In the genomic region with DNA sequence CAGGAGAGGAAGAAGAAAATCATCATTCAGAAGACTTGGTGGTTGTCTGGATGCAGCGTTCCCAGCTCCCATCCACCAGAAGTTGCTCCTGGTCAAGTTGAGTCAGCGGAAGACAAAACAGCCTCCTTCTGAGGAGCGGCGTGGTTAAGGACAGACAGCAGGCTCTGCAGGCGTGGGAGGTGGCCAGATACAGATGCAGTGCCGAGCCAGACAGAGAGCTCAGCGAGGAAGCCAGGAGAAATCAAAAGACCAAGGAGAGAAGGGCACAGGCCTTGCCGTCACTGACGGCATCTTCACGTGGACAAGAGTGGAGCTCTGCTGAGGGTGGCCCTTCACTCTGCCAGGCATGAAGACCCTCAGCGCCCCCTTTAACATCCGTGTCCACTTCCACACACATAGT, we compare ENCODE assay signal across 15 cellular contexts.
"Had no signal": no experiment of that assay in that cellular context is flagged by ENCODE, and none has a peak within 500 bp of the region (broad histone marks: within the 10 kb centered on the region; RNA-seq: fewer than 3 reads in every experiment).

No MANE protein-coding gene starts in this region.

- H3K4me3 ChIP-seq: gastroesophageal sphincter, mucosa of descending colon, stomach had no signal

- H3K4me1 ChIP-seq: gastroesophageal sphincter, stomach had no signal

- H3K36me3 ChIP-seq: gastroesophageal sphincter, stomach had no signal

- H3K4me1 Mint-ChIP-seq: naive thymus-derived CD8-positive, alpha-beta T cell had no signal

- H3K27me3 ChIP-seq: gastroesophageal sphincter, stomach had no signal

- DNase-seq: dermis blood vessel endothelial cell; erythroblast; glutamatergic neuron; islet precursor cell; mucosa of descending colon; naive thymus-derived CD8-positive, alpha-beta T cell; right cardiac atrium; small intestine; stimulated activated CD4-positive, alpha-beta T cell treated with anti-CD3 and anti-CD28 coated beads, Interleukin-12 subunit alpha, Interleukin-12 subunit beta, amount 100 ng/mL, for 4 hours; stimulated activated naive CD4-positive, alpha-beta T cell; stomach; substantia nigra; trophoblast cell had no signal

- ATAC-seq: gastroesophageal sphincter; left lobe of liver; mucosa of descending colon; naive thymus-derived CD8-positive, alpha-beta T cell; right cardiac atrium had no signal

- H3K27ac Mint-ChIP-seq: naive thymus-derived CD8-positive, alpha-beta T cell had no signal

- H3K4me3 Mint-ChIP-seq: naive thymus-derived CD8-positive, alpha-beta T cell had no signal

- H3K27ac ChIP-seq: gastroesophageal sphincter, stomach had no signal
